Comparison of ENCODE assay signal across 19 cellular contexts in the genomic region with DNA sequence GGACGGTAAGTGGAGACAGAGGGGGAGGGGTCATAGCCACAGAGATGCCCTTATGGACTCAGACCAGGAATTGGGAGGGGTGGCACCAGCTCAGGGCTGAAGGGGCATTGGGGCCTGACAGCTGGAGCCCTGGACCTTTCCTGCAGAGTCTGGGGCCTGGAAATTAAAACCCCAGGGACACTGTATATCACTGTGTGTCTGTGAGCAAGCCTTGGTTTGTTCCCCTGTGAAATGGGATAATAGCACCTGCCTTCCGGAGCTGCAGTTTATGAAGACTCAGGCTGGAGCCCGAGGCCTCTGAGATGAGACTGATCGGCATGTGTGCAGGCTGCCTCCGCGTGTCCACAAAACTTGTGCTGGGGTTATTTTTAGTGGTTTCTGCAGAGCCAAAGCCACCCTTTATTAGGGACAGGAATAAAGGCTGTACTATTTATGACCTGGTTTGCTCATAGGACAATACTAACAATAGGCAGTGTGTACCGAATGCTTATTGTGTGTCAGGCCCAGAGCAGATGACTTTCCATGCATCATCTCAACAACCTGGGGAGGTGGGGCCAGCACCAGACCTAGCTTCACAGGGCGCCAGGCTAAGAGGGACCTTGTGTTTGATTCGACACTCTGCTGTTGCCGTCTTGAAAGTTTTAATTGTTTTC. TPM values are rescaled to one million over a fixed set of nuclear protein-coding genes. Genes with fewer than 3 reads are reported as not detected.
"Had no signal": no experiment of that assay in that cellular context is flagged by ENCODE, and none has a peak within 500 bp of the region (broad histone marks: within the 10 kb centered on the region; RNA-seq: fewer than 3 reads in every experiment).

No MANE protein-coding gene starts in this region.

- H3K4me3 ChIP-seq: coronary artery, testis, upper lobe of right lung had no signal

- ATAC-seq: effector memory CD8-positive, alpha-beta T cell; sciatic nerve; SK-N-SH treated with all-trans-retinoic acid at 6 μM for 48 hours; upper lobe of right lung; WTC11 had no signal

- H3K9me3 Mint-ChIP-seq: activated CD4-positive, alpha-beta T cell treated with anti-CD3 and anti-CD28 coated beads, Interleukin-2, amount 10 ng/mL, durations not matched to agents 7 days and 5 days; activated naive CD4-positive, alpha-beta T cell treated with anti-CD3 and anti-CD28 coated beads, Interleukin-2, amount 10 ng/mL, durations not matched to agents 7 days and 5 days; activated T-helper 2 cell treated with anti-CD3 and anti-CD28 coated beads, Interferon-gamma antibody, Interleukin-2, Interleukin-4, amounts not matched to agents 10 μg/mL and 5 μg/mL and 100 μg/mL, durations not matched to agents 14 hours and 24 hours and 36 hours; effector memory CD8-positive, alpha-beta T cell; immature natural killer cell; stimulated activated naive CD8-positive, alpha-beta T cell treated with anti-CD3 and anti-CD28 coated beads, Interleukin-15, Interleukin-2, amounts not matched to agents 100 ng/mL and 50 ng/mL, for 24 hours; T-helper 1 cell treated with Interleukin-12 subunit alpha and Interleukin-12 subunit beta and Interleukin-4 antibody, amounts not matched to agents 30 μg/mL and 1 μg/mL, for 36 hours; WTC11 had no signal

- H3K36me3 ChIP-seq: upper lobe of right lung had no signal

- H3K27me3 ChIP-seq: testis had no signal

- H3K27ac ChIP-seq: coronary artery, parathyroid adenoma, testis, upper lobe of right lung had no signal

- H3K9me3 ChIP-seq: testis, upper lobe of right lung had no signal

- H3K4me1 Mint-ChIP-seq: activated CD4-positive, alpha-beta T cell treated with anti-CD3 and anti-CD28 coated beads, Interleukin-2, amount 10 ng/mL, durations not matched to agents 7 days and 5 days; activated naive CD4-positive, alpha-beta T cell treated with anti-CD3 and anti-CD28 coated beads, Interleukin-2, amount 10 ng/mL, durations not matched to agents 7 days and 5 days; immature natural killer cell had no signal

- DNase-seq: activated CD4-positive, alpha-beta T cell treated with anti-CD3 and anti-CD28 coated beads, Interleukin-2, amount 10 ng/mL, durations not matched to agents 7 days and 5 days; activated naive CD4-positive, alpha-beta T cell treated with anti-CD3 and anti-CD28 coated beads, Interleukin-2, amount 10 ng/mL, durations not matched to agents 7 days and 5 days; central memory CD4-positive, alpha-beta T cell; effector memory CD8-positive, alpha-beta T cell; immature natural killer cell; stimulated activated CD4-positive, alpha-beta T cell treated with anti-CD3 and anti-CD28 coated beads, Interleukin-4, amount 100 ng/mL, for 1 hour; stimulated activated CD8-positive, alpha-beta memory T cell treated with anti-CD3 and anti-CD28 coated beads, Interleukin-4, amount 100 ng/mL, for 48 hours; upper lobe of right lung had no signal

- H3K4me3 Mint-ChIP-seq: activated CD4-positive, alpha-beta T cell treated with anti-CD3 and anti-CD28 coated beads, Interleukin-2, amount 10 ng/mL, durations not matched to agents 7 days and 5 days; activated naive CD4-positive, alpha-beta T cell treated with anti-CD3 and anti-CD28 coated beads, Interleukin-2, amount 10 ng/mL, durations not matched to agents 7 days and 5 days; effector memory CD8-positive, alpha-beta T cell; immature natural killer cell; stimulated activated naive CD8-positive, alpha-beta T cell treated with anti-CD3 and anti-CD28 coated beads, Interleukin-15, Interleukin-2, amounts not matched to agents 100 ng/mL and 50 ng/mL, for 24 hours; T-helper 1 cell treated with Interleukin-12 subunit alpha and Interleukin-12 subunit beta and Interleukin-4 antibody, amounts not matched to agents 30 μg/mL and 1 μg/mL, for 36 hours; WTC11 had no signal

- H3K4me1 ChIP-seq: parathyroid adenoma, upper lobe of right lung had no signal

- H3K36me3 Mint-ChIP-seq: activated naive CD4-positive, alpha-beta T cell treated with anti-CD3 and anti-CD28 coated beads, Interleukin-2, amount 10 ng/mL, durations not matched to agents 7 days and 5 days; immature natural killer cell; WTC11 had no signal

- H3K27ac Mint-ChIP-seq: activated CD4-positive, alpha-beta T cell treated with anti-CD3 and anti-CD28 coated beads, Interleukin-2, amount 10 ng/mL, durations not matched to agents 7 days and 5 days; activated naive CD4-positive, alpha-beta T cell treated with anti-CD3 and anti-CD28 coated beads, Interleukin-2, amount 10 ng/mL, durations not matched to agents 7 days and 5 days; activated T-helper 2 cell treated with anti-CD3 and anti-CD28 coated beads, Interferon-gamma antibody, Interleukin-2, Interleukin-4, amounts not matched to agents 10 μg/mL and 5 μg/mL and 100 μg/mL, durations not matched to agents 14 hours and 24 hours and 36 hours; immature natural killer cell; stimulated activated naive CD8-positive, alpha-beta T cell treated with anti-CD3 and anti-CD28 coated beads, Interleukin-15, Interleukin-2, amounts not matched to agents 100 ng/mL and 50 ng/mL, for 24 hours; T-helper 1 cell treated with Interleukin-12 subunit alpha and Interleukin-12 subunit beta and Interleukin-4 antibody, amounts not matched to agents 30 μg/mL and 1 μg/mL, for 36 hours; WTC11 had no signal

RNA-seq across cellular contexts. Expression of a gene that starts 22.6 kb away (rescaled TPM):
- total RNA-seq: epithelial cell of proximal tubule had no signal
- polyA plus RNA-seq: immature natural killer cell, neural cell had no signal
